In genomic region chr15:55327392-55327791, GRCh38 we compare ENCODE assay signal across 21 cellular contexts.
"Had no signal": no experiment of that assay in that cellular context is flagged by ENCODE, and none has a peak within 500 bp of the region (broad histone marks: within the 10 kb centered on the region; RNA-seq: fewer than 3 reads in every experiment).

No MANE protein-coding gene starts in this region.

- H3K4me3 ChIP-seq: esophagus squamous epithelium, lung, sigmoid colon, spleen, thoracic aorta, upper lobe of left lung had no signal

- H2AFZ ChIP-seq: parathyroid adenoma had no signal

- H3K9ac ChIP-seq: parathyroid adenoma had no signal

- H3K9me3 ChIP-seq: esophagus squamous epithelium, sigmoid colon, spleen, thoracic aorta, upper lobe of left lung had no signal

- H3K4me1 ChIP-seq: esophagus squamous epithelium, parathyroid adenoma, sigmoid colon, upper lobe of left lung had no signal

- H3K27me3 ChIP-seq: esophagus squamous epithelium, sigmoid colon, spleen, upper lobe of left lung had no signal

- FAIRE-seq: keratinocyte, TTC549 had no signal

- H3K79me2 ChIP-seq: parathyroid adenoma had no signal

- H3K27ac ChIP-seq: esophagus squamous epithelium, parathyroid adenoma, sigmoid colon, thoracic aorta, upper lobe of left lung had no signal

- ATAC-seq: activated CD8-positive, alpha-beta T cell treated with anti-CD3 and anti-CD28 coated beads for 36 hours; activated naive CD8-positive, alpha-beta T cell treated with anti-CD3 and anti-CD28 coated beads, Interleukin-2, amount 50 U/mL, for 24 hours; effector memory CD8-positive, alpha-beta T cell; natural killer cell treated with Interleukin-12 subunit alpha and Interleukin-12 subunit beta and Interleukin-15 and Interleukin-18, amount 100 ng/mL, for 72 hours; stimulated activated memory B cell treated with anti-CD40 and anti-IgM and Interleukin-4, amounts not matched to agents 10 μg/mL and 1 μg/mL and 100 μg/mL, for 72 hours had no signal

- DNase-seq: activated CD4-positive, alpha-beta T cell treated with anti-CD3 and anti-CD28 coated beads, Interleukin-2, amount 10 ng/mL, durations not matched to agents 24 days and 14 days; activated CD8-positive, alpha-beta T cell treated with anti-CD3 and anti-CD28 coated beads for 36 hours; activated naive CD4-positive, alpha-beta T cell treated with Interleukin-2 at 50 U/mL for 16 hours; activated naive CD8-positive, alpha-beta T cell treated with anti-CD3 and anti-CD28 coated beads, Interleukin-2, amount 50 U/mL, for 24 hours; activated T-cell treated with anti-CD3 and anti-CD28 coated beads, Interleukin-2, amount 50 U/mL, for 24 hours; anterior cingulate cortex; caudate nucleus; effector memory CD8-positive, alpha-beta T cell; esophagus squamous epithelium; hypothalamus; sigmoid colon; spleen; stimulated activated CD4-positive, alpha-beta T cell treated with anti-CD3 and anti-CD28 coated beads, Interleukin-4, amount 100 ng/mL, for 4 hours; upper lobe of left lung had no signal
